1 cellular context compared by ENCODE assay signal in the genomic region with DNA sequence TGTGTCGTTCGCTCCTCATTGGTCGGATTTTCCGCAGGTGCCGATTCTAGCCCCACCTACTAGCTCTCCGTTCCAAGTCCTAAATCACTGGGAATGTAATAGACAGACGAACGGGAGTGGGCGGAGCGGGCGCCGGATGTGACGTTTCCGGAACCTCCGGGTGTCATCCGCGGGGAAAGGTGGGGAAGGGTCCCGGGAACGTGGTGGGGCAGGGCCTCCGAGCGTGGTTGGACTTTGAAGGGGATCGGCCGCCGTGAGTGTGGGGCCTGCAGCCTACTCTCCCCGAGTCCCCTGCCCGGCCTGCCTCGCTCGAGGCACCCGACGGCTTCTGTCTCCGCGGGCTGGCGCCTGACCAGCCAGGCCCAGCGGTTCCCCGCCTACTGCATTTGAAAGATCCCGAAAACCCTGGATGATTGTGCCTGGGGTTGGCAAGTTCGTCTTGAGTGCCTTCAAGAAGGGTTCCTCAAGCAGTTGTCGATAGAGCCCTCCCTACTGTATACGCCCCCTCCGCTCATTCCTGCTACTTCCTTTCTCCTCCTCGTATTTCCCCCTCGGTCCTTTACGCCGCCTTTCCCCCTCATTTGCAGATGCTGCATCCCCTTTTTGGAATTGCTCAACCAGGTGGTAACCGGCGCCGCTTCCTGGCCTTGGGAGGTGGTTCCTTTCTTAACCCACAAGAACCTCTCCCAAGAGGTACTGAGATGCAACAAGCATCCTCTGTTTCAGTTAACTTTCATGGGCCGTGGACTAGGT.
TF ChIP-seq lines count a peak whose summit lies in the region.

A gene (plus strand): TSS at position 144 of the 753 bp plus-strand sequence. CDS start 1,896 bp downstream, outside the sequence.

TF ChIP-seq in GM23338, 12 proteins besides CTCF, POLR2A, EP300 and RAD21 (continued from another document):
- TF ChIP-seq NANOG (IDR thresholded peaks at IDR 0.05; ENCODE audit: borderline replicate concordance) = no peak
- TF ChIP-seq STAT1 (IDR thresholded peaks at IDR 0.05; ENCODE audit: unreplicated experiment) = no peak
- no peak for TF ChIP-seq ZNF331 (CRISPR knock-in tag; IDR thresholded peaks at IDR 0.05; ENCODE audit: low read depth)
- TF ChIP-seq EZH2phosphoT487 (IDR thresholded peaks at IDR 0.05; ENCODE audit: unreplicated experiment) = no peak
- TF ChIP-seq EZH2 (IDR thresholded peaks at IDR 0.05; ENCODE audit: low read depth, unreplicated experiment) = no peak
- TF ChIP-seq, protein P1, sequence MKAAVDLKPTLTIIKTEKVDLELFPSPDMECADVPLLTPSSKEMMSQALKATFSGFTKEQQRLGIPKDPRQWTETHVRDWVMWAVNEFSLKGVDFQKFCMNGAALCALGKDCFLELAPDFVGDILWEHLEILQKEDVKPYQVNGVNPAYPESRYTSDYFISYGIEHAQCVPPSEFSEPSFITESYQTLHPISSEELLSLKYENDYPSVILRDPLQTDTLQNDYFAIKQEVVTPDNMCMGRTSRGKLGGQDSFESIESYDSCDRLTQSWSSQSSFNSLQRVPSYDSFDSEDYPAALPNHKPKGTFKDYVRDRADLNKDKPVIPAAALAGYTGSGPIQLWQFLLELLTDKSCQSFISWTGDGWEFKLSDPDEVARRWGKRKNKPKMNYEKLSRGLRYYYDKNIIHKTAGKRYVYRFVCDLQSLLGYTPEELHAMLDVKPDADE (IDR thresholded peaks at IDR 0.05) = 0 out of 2 replicates have a peak, but pooled peaks have one; percentile 61
- no peak for TF ChIP-seq ZNF114 (CRISPR knock-in tag; IDR thresholded peaks at IDR 0.05)
- TF ChIP-seq, protein P2, sequence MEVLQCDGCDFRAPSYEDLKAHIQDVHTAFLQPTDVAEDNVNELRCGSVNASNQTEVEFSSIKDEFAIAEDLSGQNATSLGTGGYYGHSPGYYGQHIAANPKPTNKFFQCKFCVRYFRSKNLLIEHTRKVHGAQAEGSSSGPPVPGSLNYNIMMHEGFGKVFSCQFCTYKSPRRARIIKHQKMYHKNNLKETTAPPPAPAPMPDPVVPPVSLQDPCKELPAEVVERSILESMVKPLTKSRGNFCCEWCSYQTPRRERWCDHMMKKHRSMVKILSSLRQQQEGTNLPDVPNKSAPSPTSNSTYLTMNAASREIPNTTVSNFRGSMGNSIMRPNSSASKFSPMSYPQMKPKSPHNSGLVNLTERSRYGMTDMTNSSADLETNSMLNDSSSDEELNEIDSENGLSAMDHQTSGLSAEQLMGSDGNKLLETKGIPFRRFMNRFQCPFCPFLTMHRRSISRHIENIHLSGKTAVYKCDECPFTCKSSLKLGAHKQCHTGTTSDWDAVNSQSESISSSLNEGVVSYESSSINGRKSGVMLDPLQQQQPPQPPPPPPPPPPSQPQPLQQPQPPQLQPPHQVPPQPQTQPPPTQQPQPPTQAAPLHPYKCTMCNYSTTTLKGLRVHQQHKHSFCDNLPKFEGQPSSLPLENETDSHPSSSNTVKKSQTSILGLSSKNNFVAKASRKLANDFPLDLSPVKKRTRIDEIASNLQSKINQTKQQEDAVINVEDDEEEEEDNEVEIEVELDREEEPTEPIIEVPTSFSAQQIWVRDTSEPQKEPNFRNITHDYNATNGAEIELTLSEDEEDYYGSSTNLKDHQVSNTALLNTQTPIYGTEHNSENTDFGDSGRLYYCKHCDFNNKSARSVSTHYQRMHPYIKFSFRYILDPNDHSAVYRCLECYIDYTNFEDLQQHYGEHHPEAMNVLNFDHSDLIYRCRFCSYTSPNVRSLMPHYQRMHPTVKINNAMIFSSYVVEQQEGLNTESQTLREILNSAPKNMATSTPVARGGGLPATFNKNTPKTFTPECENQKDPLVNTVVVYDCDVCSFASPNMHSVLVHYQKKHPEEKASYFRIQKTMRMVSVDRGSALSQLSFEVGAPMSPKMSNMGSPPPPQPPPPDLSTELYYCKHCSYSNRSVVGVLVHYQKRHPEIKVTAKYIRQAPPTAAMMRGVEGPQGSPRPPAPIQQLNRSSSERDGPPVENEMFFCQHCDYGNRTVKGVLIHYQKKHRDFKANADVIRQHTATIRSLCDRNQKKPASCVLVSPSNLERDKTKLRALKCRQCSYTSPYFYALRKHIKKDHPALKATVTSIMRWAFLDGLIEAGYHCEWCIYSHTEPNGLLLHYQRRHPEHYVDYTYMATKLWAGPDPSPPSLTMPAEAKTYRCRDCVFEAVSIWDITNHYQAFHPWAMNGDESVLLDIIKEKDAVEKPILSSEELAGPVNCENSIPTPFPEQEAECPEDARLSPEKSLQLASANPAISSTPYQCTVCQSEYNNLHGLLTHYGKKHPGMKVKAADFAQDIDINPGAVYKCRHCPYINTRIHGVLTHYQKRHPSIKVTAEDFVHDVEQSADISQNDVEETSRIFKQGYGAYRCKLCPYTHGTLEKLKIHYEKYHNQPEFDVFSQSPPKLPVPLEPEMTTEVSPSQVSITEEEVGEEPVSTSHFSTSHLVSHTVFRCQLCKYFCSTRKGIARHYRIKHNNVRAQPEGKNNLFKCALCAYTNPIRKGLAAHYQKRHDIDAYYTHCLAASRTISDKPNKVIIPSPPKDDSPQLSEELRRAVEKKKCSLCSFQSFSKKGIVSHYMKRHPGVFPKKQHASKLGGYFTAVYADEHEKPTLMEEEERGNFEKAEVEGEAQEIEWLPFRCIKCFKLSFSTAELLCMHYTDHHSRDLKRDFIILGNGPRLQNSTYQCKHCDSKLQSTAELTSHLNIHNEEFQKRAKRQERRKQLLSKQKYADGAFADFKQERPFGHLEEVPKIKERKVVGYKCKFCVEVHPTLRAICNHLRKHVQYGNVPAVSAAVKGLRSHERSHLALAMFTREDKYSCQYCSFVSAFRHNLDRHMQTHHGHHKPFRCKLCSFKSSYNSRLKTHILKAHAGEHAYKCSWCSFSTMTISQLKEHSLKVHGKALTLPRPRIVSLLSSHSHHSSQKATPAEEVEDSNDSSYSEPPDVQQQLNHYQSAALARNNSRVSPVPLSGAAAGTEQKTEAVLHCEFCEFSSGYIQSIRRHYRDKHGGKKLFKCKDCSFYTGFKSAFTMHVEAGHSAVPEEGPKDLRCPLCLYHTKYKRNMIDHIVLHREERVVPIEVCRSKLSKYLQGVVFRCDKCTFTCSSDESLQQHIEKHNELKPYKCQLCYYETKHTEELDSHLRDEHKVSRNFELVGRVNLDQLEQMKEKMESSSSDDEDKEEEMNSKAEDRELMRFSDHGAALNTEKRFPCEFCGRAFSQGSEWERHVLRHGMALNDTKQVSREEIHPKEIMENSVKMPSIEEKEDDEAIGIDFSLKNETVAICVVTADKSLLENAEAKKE (CRISPR knock-in tag; IDR thresholded peaks at IDR 0.05) = no peak
- TF ChIP-seq, protein P3, sequence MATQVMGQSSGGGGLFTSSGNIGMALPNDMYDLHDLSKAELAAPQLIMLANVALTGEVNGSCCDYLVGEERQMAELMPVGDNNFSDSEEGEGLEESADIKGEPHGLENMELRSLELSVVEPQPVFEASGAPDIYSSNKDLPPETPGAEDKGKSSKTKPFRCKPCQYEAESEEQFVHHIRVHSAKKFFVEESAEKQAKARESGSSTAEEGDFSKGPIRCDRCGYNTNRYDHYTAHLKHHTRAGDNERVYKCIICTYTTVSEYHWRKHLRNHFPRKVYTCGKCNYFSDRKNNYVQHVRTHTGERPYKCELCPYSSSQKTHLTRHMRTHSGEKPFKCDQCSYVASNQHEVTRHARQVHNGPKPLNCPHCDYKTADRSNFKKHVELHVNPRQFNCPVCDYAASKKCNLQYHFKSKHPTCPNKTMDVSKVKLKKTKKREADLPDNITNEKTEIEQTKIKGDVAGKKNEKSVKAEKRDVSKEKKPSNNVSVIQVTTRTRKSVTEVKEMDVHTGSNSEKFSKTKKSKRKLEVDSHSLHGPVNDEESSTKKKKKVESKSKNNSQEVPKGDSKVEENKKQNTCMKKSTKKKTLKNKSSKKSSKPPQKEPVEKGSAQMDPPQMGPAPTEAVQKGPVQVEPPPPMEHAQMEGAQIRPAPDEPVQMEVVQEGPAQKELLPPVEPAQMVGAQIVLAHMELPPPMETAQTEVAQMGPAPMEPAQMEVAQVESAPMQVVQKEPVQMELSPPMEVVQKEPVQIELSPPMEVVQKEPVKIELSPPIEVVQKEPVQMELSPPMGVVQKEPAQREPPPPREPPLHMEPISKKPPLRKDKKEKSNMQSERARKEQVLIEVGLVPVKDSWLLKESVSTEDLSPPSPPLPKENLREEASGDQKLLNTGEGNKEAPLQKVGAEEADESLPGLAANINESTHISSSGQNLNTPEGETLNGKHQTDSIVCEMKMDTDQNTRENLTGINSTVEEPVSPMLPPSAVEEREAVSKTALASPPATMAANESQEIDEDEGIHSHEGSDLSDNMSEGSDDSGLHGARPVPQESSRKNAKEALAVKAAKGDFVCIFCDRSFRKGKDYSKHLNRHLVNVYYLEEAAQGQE (IDR thresholded peaks at IDR 0.05; ENCODE audit: unreplicated experiment) = no peak
